In genomic region chr13:110382830-110383229, GRCh38 we compare ENCODE assay signal across 28 cellular contexts.
A peak's percentile ranks its signal among the peaks of the same experiment; 100 is the strongest.
DNase-seq lines count a peak whose midpoint lies in the region; ATAC-seq and TF ChIP-seq lines count a peak whose summit lies in the region.
"Had no signal": no experiment of that assay in that cellular context is flagged by ENCODE, and none has a peak within 500 bp of the region (broad histone marks: within the 10 kb centered on the region; RNA-seq: fewer than 3 reads in every experiment).

No MANE protein-coding gene starts in this region.

- peaks cover 49% of the 10 kb centered on the region for H3K4me1 Mint-ChIP-seq in HFFc6 (ENCODE audit: low read depth)
- H3K4me1 Mint-ChIP-seq: memory B cell; stimulated activated memory B cell treated with anti-CD40 and anti-IgM and Interleukin-4, amounts not matched to agents 10 μg/mL and 1 μg/mL and 100 μg/mL, for 72 hours; T-helper 17 cell had no signal

- no peaks in the 10 kb centered on the region; the same call in 1 of the 2 replicates for H3K9me3 Mint-ChIP-seq in HFFc6

- H3K9me3 ChIP-seq in mammary epithelial cell (replicated peaks; ENCODE audit: insufficient read depth, low read length): no peaks in the 10 kb centered on the region
- no peaks in the 10 kb centered on the region for H3K9me3 ChIP-seq in mesenchymal stem cell (ENCODE audit: control insufficient read depth, low read length)
- H3K9me3 ChIP-seq in smooth muscle cell (replicated peaks; ENCODE audit: low read depth): no peaks in the 10 kb centered on the region
- no peaks in the 10 kb centered on the region for H3K9me3 ChIP-seq in mucosa of descending colon
- no peaks in the 10 kb centered on the region for H3K9me3 ChIP-seq in effector memory CD4-positive, alpha-beta T cell (ENCODE audit: control insufficient read depth, low read length)
- H3K9me3 ChIP-seq: A549, HAP-1, upper lobe of right lung had no signal

- H3K4ac ChIP-seq in mesenchymal stem cell (ENCODE audit: low read depth in 1 of 2, low read length in 2 of 2): no peak overlapping the region

- TF ChIP-seq CTCF in HFFc6 (IDR thresholded peaks at IDR 0.05) (no peak), mammary epithelial cell (conservative IDR thresholded peaks at IDR 0.05 in 1 of 2, IDR thresholded peaks at IDR 0.05 in 1 of 2; ENCODE audit: extremely low read depth in 1 of 2, insufficient read depth in 1 of 2, low read depth in 1 of 2, low read length in 2 of 2) (no peak), smooth muscle cell (IDR thresholded peaks at IDR 0.05; ENCODE audit: borderline replicate concordance, insufficient read depth, poor library complexity, severe bottlenecking) (no peak), mucosa of descending colon (IDR thresholded peaks at IDR 0.05) (no peak)

- H2BK15ac ChIP-seq in mesenchymal stem cell (ENCODE audit: low read depth, poor library complexity, severe bottlenecking): no peak overlapping the region

- H3K4me3 ChIP-seq in mammary epithelial cell (replicated peaks in 1 of 3; ENCODE audit: insufficient read depth in 1 of 3, low read depth in 2 of 3, low read length in 3 of 3): no peak overlapping the region
- H3K4me3 ChIP-seq in mesenchymal stem cell (ENCODE audit: insufficient read depth in 1 of 2, low read depth in 1 of 2, low read length in 2 of 2): no peak overlapping the region
- H3K4me3 ChIP-seq in smooth muscle cell: no peak overlapping the region
- no peak overlapping the region for H3K4me3 ChIP-seq in mucosa of descending colon
- H3K4me3 ChIP-seq in effector memory CD4-positive, alpha-beta T cell (ENCODE audit: insufficient read depth, low read depth, low read length, poor library complexity, severe bottlenecking): no peak overlapping the region
- H3K4me3 ChIP-seq: A549, HAP-1, upper lobe of right lung had no signal

- peaks cover 2% of the 10 kb centered on the region; the same call in 1 of the 2 replicates for H3K27me3 Mint-ChIP-seq in HFFc6 (ENCODE audit: insufficient read depth)
- H3K27me3 Mint-ChIP-seq: progenitor cell of endocrine pancreas had no signal

- in situ Hi-C loops in mammary epithelial cell (cut with MboI; ENCODE audit: low sequenced_read_pairs in 2 of 2): no loop called here

- peaks cover 28% of the 10 kb centered on the region for H3K36me3 Mint-ChIP-seq in HFFc6 (ENCODE audit: low read depth)
- H3K36me3 Mint-ChIP-seq: memory B cell; stimulated activated memory B cell treated with anti-CD40 and anti-IgM and Interleukin-4, amounts not matched to agents 10 μg/mL and 1 μg/mL and 100 μg/mL, for 72 hours had no signal

- intact Hi-C loops in mammary epithelial cell (cut with micrococcal nuclease) (no loop called here), mucosa of descending colon (cut with DNase I, micrococcal nuclease) (no loop called here)

- H3K4me3 Mint-ChIP-seq in HFFc6: no peak overlapping the region
- H3K4me3 Mint-ChIP-seq: activated CD8-positive, alpha-beta memory T cell treated with anti-CD3 and anti-CD28 coated beads, Interleukin-2, amount 10 ng/mL, durations not matched to agents 7 days and 5 days; activated naive CD8-positive, alpha-beta T cell treated with anti-CD3 and anti-CD28 coated beads, Interleukin-2, amount 50 U/mL, for 24 hours; activated T-cell treated with anti-CD3 and anti-CD28 coated beads, Interleukin-2, amount 50 U/mL, for 4 hours; CD4-positive, alpha-beta T cell; memory B cell; stimulated activated memory B cell treated with anti-CD40 and anti-IgM and Interleukin-4, amounts not matched to agents 10 μg/mL and 1 μg/mL and 100 μg/mL, for 72 hours; T-helper 17 cell had no signal

- H2BK120ac ChIP-seq in mesenchymal stem cell (ENCODE audit: low read depth, low read length): no peak overlapping the region

- H3K36me3 ChIP-seq in mammary epithelial cell (ENCODE audit: insufficient read depth, low read length) (no peaks in the 10 kb centered on the region), mesenchymal stem cell (ENCODE audit: control insufficient read depth in 1 of 2, insufficient read depth in 2 of 2, low read depth in 1 of 2, low read length in 2 of 2) (peaks cover 0 to 36% of the 10 kb centered on the region in 2 experiments), smooth muscle cell (ENCODE audit: low read depth) (no peaks in the 10 kb centered on the region), mucosa of descending colon (ENCODE audit: low read depth) (no peaks in the 10 kb centered on the region)
- H3K36me3 ChIP-seq in effector memory CD4-positive, alpha-beta T cell (ENCODE audit: control insufficient read depth, insufficient read depth, low read length): no peaks in the 10 kb centered on the region
- H3K36me3 ChIP-seq: HAP-1, upper lobe of right lung had no signal

- H3F3A ChIP-seq in smooth muscle cell (ENCODE audit: low read depth): peaks cover 74% of the 10 kb centered on the region

- H3K4me2 ChIP-seq in mammary epithelial cell (ENCODE audit: insufficient read depth, low read depth, low read length) (no peak overlapping the region), mesenchymal stem cell (ENCODE audit: low read length, poor library complexity, severe bottlenecking) (no peak overlapping the region), smooth muscle cell (no peak overlapping the region)

- no peak for DNase-seq in HFFc6
- DNase-seq in mammary epithelial cell: no peak
- DNase-seq in mesenchymal stem cell: no peak
- DNase-seq in smooth muscle cell (lab: John Stamatoyannopoulos, UW; ENCODE audit: unreplicated experiment): no peak
- no peak for DNase-seq in mucosa of gallbladder (ENCODE audit: low spot score)
- DNase-seq in mucosa of descending colon: no peak
- no peak for DNase-seq in effector memory CD4-positive, alpha-beta T cell
- DNase-seq: activated CD8-positive, alpha-beta memory T cell treated with anti-CD3 and anti-CD28 coated beads, Interleukin-2, amount 10 ng/mL, durations not matched to agents 7 days and 5 days; activated gamma-delta T cell treated with Interleukin-2 at 50 U/mL for 16 hours; activated naive CD8-positive, alpha-beta T cell treated with anti-CD3 and anti-CD28 coated beads, Interleukin-2, amount 50 U/mL, for 24 hours; activated T-cell treated with anti-CD3 and anti-CD28 coated beads, Interleukin-2, amount 50 U/mL, for 4 hours; AML-193; CD4-positive, alpha-beta T cell; Kasumi-1; NCI-H1436; NCI-H2081; NCI-H524 treated with DMSO at 0.1 percent for 48 hours; OCI-M1; T-helper 17 cell; upper lobe of right lung had no signal

- no peak for ATAC-seq in mucosa of descending colon
- no peak for ATAC-seq in GM19351 (IDR thresholded peaks at IDR 0.05; ENCODE audit: unreplicated experiment)
- ATAC-seq: activated CD8-positive, alpha-beta memory T cell treated with anti-CD3 and anti-CD28 coated beads, Interleukin-2, amount 10 ng/mL, durations not matched to agents 7 days and 5 days; activated naive CD8-positive, alpha-beta T cell treated with anti-CD3 and anti-CD28 coated beads, Interleukin-2, amount 50 U/mL, for 24 hours; activated T-cell treated with anti-CD3 and anti-CD28 coated beads, Interleukin-2, amount 50 U/mL, for 4 hours; left lobe of liver; SK-N-SH treated with all-trans-retinoic acid at 6 μM for 48 hours; stimulated activated memory B cell treated with anti-CD40 and anti-IgM and Interleukin-4, amounts not matched to agents 10 μg/mL and 1 μg/mL and 100 μg/mL, for 72 hours; T-helper 17 cell; upper lobe of right lung had no signal

- H3K27ac ChIP-seq in mammary epithelial cell (ENCODE audit: insufficient read depth, low read depth, low read length) (peak overlapping the region; percentile 83), mesenchymal stem cell (ENCODE audit: low read length, poor library complexity, severe bottlenecking) (no peak overlapping the region), smooth muscle cell (ENCODE audit: low read depth) (peak overlapping the region; percentile 97)
- no peak overlapping the region for H3K27ac ChIP-seq in effector memory CD4-positive, alpha-beta T cell (ENCODE audit: insufficient read depth, low read length, poor library complexity, severe bottlenecking)
- H3K27ac ChIP-seq: A549, upper lobe of right lung had no signal

- no peak overlapping the region for H2BK12ac ChIP-seq in mesenchymal stem cell (ENCODE audit: low read length in 2 of 2)

- H3K4me1 ChIP-seq in mammary epithelial cell (ENCODE audit: insufficient read depth, low read length) (peaks cover 17% of the 10 kb centered on the region), mesenchymal stem cell (ENCODE audit: control insufficient read depth, insufficient read depth, low read depth, low read length) (peaks cover 29% of the 10 kb centered on the region), smooth muscle cell (ENCODE audit: low read depth) (peaks cover 26% of the 10 kb centered on the region), mucosa of descending colon (ENCODE audit: low read depth) (no peaks in the 10 kb centered on the region)
- no peaks in the 10 kb centered on the region for H3K4me1 ChIP-seq in effector memory CD4-positive, alpha-beta T cell (ENCODE audit: control insufficient read depth, insufficient read depth, low read length, poor library complexity, severe bottlenecking)
- H3K4me1 ChIP-seq: HAP-1 had no signal

- CTCF ChIA-PET in mammary epithelial cell (lab: Charles Lee; ENCODE audit: low non-redundant PET): no interaction called here

- H4K20me1 ChIP-seq in mammary epithelial cell (ENCODE audit: insufficient read depth, low read length) (no peaks in the 10 kb centered on the region), smooth muscle cell (ENCODE audit: low read depth) (peaks cover 20% of the 10 kb centered on the region)

- H3K27ac Mint-ChIP-seq in HFFc6: peak overlapping the region; percentile 94
- H3K27ac Mint-ChIP-seq: activated CD8-positive, alpha-beta memory T cell treated with anti-CD3 and anti-CD28 coated beads, Interleukin-2, amount 10 ng/mL, durations not matched to agents 7 days and 5 days; activated naive CD8-positive, alpha-beta T cell treated with anti-CD3 and anti-CD28 coated beads, Interleukin-2, amount 50 U/mL, for 24 hours; CD4-positive, alpha-beta T cell; memory B cell; progenitor cell of endocrine pancreas; stimulated activated memory B cell treated with anti-CD40 and anti-IgM and Interleukin-4, amounts not matched to agents 10 μg/mL and 1 μg/mL and 100 μg/mL, for 72 hours; T-helper 17 cell had no signal

- H2AK5ac ChIP-seq in mesenchymal stem cell (ENCODE audit: low read length, severe bottlenecking): no peak overlapping the region

- no peak overlapping the region for H4K8ac ChIP-seq in mesenchymal stem cell (ENCODE audit: low read length)

- H2AFZ ChIP-seq in mammary epithelial cell (ENCODE audit: low read depth, low read length): no peak overlapping the region
- no peak overlapping the region for H2AFZ ChIP-seq in mesenchymal stem cell (ENCODE audit: low read depth, low read length)
- no peak overlapping the region for H2AFZ ChIP-seq in smooth muscle cell (ENCODE audit: low read depth)

- dilution Hi-C loops in mammary epithelial cell (cut with HindIII; ENCODE audit: low sequenced_read_pairs): no loop called here

- 94% methylated on average over 4 of the region's 4 CpGs for WGBS in mammary epithelial cell (ENCODE audit: low coverage, missing lambda C conversion rate)
- WGBS in mesenchymal stem cell: 92% methylated on average over 3 of the region's 4 CpGs
- 94% methylated on average over 4 of the region's 4 CpGs for WGBS in smooth muscle cell (ENCODE audit: low lambda C conversion rate)

- no peak overlapping the region for H3K23ac ChIP-seq in mesenchymal stem cell (ENCODE audit: low read length in 2 of 2)

- no peak overlapping the region for H3K18ac ChIP-seq in mesenchymal stem cell (ENCODE audit: low read depth in 1 of 2, low read length in 2 of 2)

- peaks cover 14% of the 10 kb centered on the region for H3K79me1 ChIP-seq in mesenchymal stem cell (replicated peaks; ENCODE audit: low read length, poor library complexity, severe bottlenecking)

- no peak overlapping the region for H4K91ac ChIP-seq in mesenchymal stem cell (ENCODE audit: low read length)

- no peak overlapping the region for H3K14ac ChIP-seq in mesenchymal stem cell (ENCODE audit: low read length in 2 of 2)

- H3K79me2 ChIP-seq in mammary epithelial cell (ENCODE audit: insufficient read depth, low read length) (peaks cover 31% of the 10 kb centered on the region), smooth muscle cell (ENCODE audit: low read depth) (peaks cover 74% of the 10 kb centered on the region)

- H3K27me3 ChIP-seq in mammary epithelial cell (ENCODE audit: insufficient read depth, low read length) (no peaks in the 10 kb centered on the region), mesenchymal stem cell (ENCODE audit: control insufficient read depth in 1 of 2, insufficient read depth in 1 of 2, low read length in 2 of 2) (no peaks in the 10 kb centered on the region), smooth muscle cell (ENCODE audit: low read depth) (no peaks in the 10 kb centered on the region)
- no peaks in the 10 kb centered on the region for H3K27me3 ChIP-seq in effector memory CD4-positive, alpha-beta T cell (replicated peaks; ENCODE audit: control insufficient read depth, insufficient read depth, low read length, poor library complexity, severe bottlenecking)
- H3K27me3 ChIP-seq: upper lobe of right lung had no signal

- no peak overlapping the region for H2BK5ac ChIP-seq in mesenchymal stem cell (ENCODE audit: low read depth, low read length, poor library complexity, severe bottlenecking)

- no TSS peak for BruUV-seq in mammary epithelial cell (replicated peaks; lab: Mats Ljungman, UMichigan)

- no peak overlapping the region for H3K9ac ChIP-seq in mammary epithelial cell (ENCODE audit: insufficient read depth, low read length)
- H3K9ac ChIP-seq in mesenchymal stem cell (ENCODE audit: low read length): peak overlapping the region; percentile 14
- H3K9ac ChIP-seq in smooth muscle cell (ENCODE audit: low read depth): peak overlapping the region; percentile 81

Comparison
In these comparisons a context has a peak if more than half of its experiments do, and no peak if none do; other contexts are left out.
1. H3K27ac ChIP-seq: peak in mammary epithelial cell (single experiment) and smooth muscle cell (single experiment); none in mesenchymal stem cell (single experiment) and effector memory CD4-positive, alpha-beta T cell (single experiment).